In the genomic region with DNA sequence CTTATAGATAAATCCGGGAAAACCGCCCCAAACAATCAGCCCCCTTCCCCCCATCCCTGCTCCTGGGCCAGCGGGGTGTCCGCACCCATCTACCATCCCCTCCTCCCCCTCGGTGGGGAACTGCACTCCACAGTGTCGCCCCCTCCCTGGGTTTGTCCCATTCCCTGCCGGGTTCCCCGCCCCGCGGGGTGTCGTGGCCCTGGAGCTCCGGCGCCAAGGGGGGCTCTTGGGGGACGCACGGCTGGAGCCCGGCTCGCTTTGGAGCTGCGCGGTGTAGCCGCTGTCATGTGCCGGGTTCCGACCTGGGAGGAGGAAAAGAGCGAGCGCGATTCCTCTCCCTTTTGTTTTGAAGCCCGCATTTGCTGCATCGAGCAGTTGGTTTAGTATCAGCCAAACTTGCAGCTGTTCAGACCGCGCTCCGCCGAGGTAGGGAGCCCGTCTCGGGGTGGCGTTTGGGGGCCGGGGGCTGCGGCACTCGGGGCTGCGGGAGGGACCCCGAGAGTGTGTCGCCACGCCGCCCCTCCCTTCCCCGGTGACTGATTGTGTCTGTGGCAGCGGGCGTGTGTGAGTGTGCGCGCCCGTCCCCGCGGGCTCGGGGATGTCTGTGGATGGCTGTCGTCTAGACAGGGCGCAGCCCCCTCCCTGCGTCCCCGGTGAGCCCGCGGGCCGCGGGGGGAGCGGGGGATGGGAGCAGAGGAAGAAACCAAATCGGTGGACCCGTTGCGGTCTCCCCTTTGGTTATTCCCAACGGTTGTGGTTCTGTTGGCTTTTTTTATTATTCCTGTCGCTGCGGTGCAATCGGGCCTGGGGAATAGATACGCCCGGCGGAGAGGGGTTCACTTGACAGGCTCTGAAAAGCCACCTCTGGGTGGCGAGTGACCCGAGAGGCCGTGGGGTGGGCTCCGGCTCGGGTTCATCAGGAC, we compare ENCODE assay signal across 8 cellular contexts. TPM values are rescaled to one million over a fixed set of nuclear protein-coding genes. Genes with fewer than 3 reads are reported as not detected.
A peak's percentile ranks its signal among the peaks of the same experiment; 100 is the strongest.
DNase-seq lines count a peak whose midpoint lies in the region; ATAC-seq and TF ChIP-seq lines count a peak whose summit lies in the region.

No MANE protein-coding gene starts in this region.

- in situ Hi-C loops in KBM-7 (cut with MboI; ENCODE audit: low pct_unique_long_range_greater_than_20kb, low sequenced_read_pairs): loop anchor here (25.0 kb wide), 1 partner anchor 98 kb away; no protein-coding TSS in a partner anchor
- in situ Hi-C loops in brain microvascular endothelial cell (cut with HindIII; ENCODE audit: low pct_ligation_motif_present, low sequenced_read_pairs): no loop called here

- TF ChIP-seq CTCF in brain microvascular endothelial cell (IDR thresholded peaks at IDR 0.05; ENCODE audit: low read depth, low read length, missing control alignments) (no peak), retinal pigment epithelial cell (conservative IDR thresholded peaks at IDR 0.05; ENCODE audit: low read depth, low read length) (no peak)

- peaks cover 10% of the 10 kb centered on the region; the same call in 1 of the 2 replicates for H3K4me1 ChIP-seq in iPS DF 6.9 (ENCODE audit: control insufficient read depth, insufficient read depth, low read length)

- peaks cover 25% of the 10 kb centered on the region for H3K27me3 Mint-ChIP-seq in T-helper 17 cell

- no CpG with 5 or more reads among the region's 75 CpGs for WGBS in iPS DF 6.9 (ENCODE audit: insufficient coverage, insufficient read length)

- H3K27ac ChIP-seq in brain microvascular endothelial cell (peak overlapping the region; percentile 59), iPS DF 6.9 (ENCODE audit: low read length) (no peak overlapping the region)

- H3K9me3 ChIP-seq in T-helper 17 cell (ENCODE audit: control insufficient read depth, low read length, poor library complexity, severe bottlenecking) (no peaks in the 10 kb centered on the region), iPS DF 6.9 (ENCODE audit: control insufficient read depth, insufficient read depth, low read length) (no peaks in the 10 kb centered on the region)

- peak; percentile 45 for ATAC-seq in T-helper 17 cell
- no peak for ATAC-seq in HG03175 (IDR thresholded peaks at IDR 0.05; ENCODE audit: unreplicated experiment)
- ATAC-seq in HG02840 (IDR thresholded peaks at IDR 0.05; ENCODE audit: low FRiP score, unreplicated experiment): no peak

- DNase-seq in COLO668 (lab: John Stamatoyannopoulos, UW; ENCODE audit: unreplicated experiment): peak; percentile 69
- peak; percentile 49 for DNase-seq in KBM-7
- DNase-seq in T-helper 17 cell: peak in 2 of 3 donors; percentile 5 to 17
- peak; percentile 44 for DNase-seq in brain microvascular endothelial cell
- no peak for DNase-seq in iPS DF 6.9 (ENCODE audit: low read depth, low spot score)
- no peak for DNase-seq in retinal pigment epithelial cell (ENCODE audit: low read depth)

- H3K27me3 ChIP-seq in brain microvascular endothelial cell (replicated peaks) (no peaks in the 10 kb centered on the region), iPS DF 6.9 (ENCODE audit: control insufficient read depth, insufficient read depth, low read length) (no peaks in the 10 kb centered on the region; the same call in 1 of the 2 replicates)

- H3K36me3 ChIP-seq in brain microvascular endothelial cell (replicated peaks): no peaks in the 10 kb centered on the region
- H3K36me3 ChIP-seq in iPS DF 6.9 (ENCODE audit: control insufficient read depth, insufficient read depth, low read length): no peaks in the 10 kb centered on the region

- H3K4me3 Mint-ChIP-seq in T-helper 17 cell: peak overlapping the region; percentile 93

- H3K4me3 ChIP-seq in brain microvascular endothelial cell (ENCODE audit: low read depth, low read length) (peak overlapping the region; percentile 85), iPS DF 6.9 (ENCODE audit: low read length) (peak overlapping the region; percentile 83; the same call in 1 of the 2 replicates), retinal pigment epithelial cell (ENCODE audit: low read length) (peak overlapping the region; percentile 85)

- peaks cover 12% of the 10 kb centered on the region for H3K4me1 Mint-ChIP-seq in T-helper 17 cell

- H3K36me3 Mint-ChIP-seq in T-helper 17 cell (ENCODE audit: low read depth): no peaks in the 10 kb centered on the region

- no peak overlapping the region for H3K27ac Mint-ChIP-seq in T-helper 17 cell

RNA-seq across cellular contexts. Expression of gene CTIF, which starts 0.8 kb away (rescaled TPM):
- 1 to 10 TPM; 6.1 to 7.3 TPM for total RNA-seq in T-helper 17 cell

Comparison
In these comparisons a context has a peak if more than half of its experiments do, and no peak if none do; other contexts are left out.
1. DNase-seq: peak in COLO668 (single experiment), KBM-7 (single experiment), T-helper 17 cell (2 of 3) and brain microvascular endothelial cell (single experiment); none in iPS DF 6.9 (single experiment) and retinal pigment epithelial cell (single experiment).
2. Peak in every context shown above with its lines, with median percentiles within 50 percentile points of each other: H3K4me3 ChIP-seq.